ENCODE assay signal across 22 cellular contexts in the genomic region with DNA sequence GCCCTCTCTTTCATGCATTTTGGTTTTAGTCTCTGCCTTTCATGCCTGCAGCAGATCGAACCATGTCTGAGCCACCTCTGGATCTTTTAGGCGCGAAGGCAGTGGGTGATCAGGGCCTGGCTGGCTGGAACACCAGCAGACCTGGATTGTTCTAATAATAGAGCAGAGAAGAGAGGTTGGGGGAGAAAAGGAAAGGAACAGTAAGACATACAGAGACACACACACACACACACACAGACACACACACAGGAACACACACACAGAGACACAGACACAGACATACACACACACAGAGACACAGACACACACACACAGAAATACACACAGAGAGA. TPM values are rescaled to one million over a fixed set of nuclear protein-coding genes. Genes with fewer than 3 reads are reported as not detected.
"Had no signal": no experiment of that assay in that cellular context is flagged by ENCODE, and none has a peak within 500 bp of the region (broad histone marks: within the 10 kb centered on the region; RNA-seq: fewer than 3 reads in every experiment).

No MANE protein-coding gene starts in this region.

- H3K9me3 ChIP-seq: MG63, SJCRH30 had no signal

- H3K27ac ChIP-seq: SJCRH30 had no signal

- H3K4me1 ChIP-seq: SJCRH30 had no signal

- ATAC-seq: SK-N-SH treated with all-trans-retinoic acid at 6 μM for 48 hours had no signal

- H3K36me3 ChIP-seq: MG63, SJCRH30 had no signal

- H3K4me3 ChIP-seq: MG63, SJCRH30 had no signal

- DNase-seq: Karpas-422, KG1, MG63, NCI-H1092, NCI-H1105 treated with DMSO at 0.1 percent for 48 hours, NCI-H1417 treated with DMSO at 0.1 percent for 48 hours, NCI-H146, NCI-H1694 treated with DMSO at 0.1 percent for 48 hours, NCI-H1930, NCI-H2081, NCI-H2107, NCI-H2171, NCI-H226, NCI-H446, NCI-H510A, NCI-H524 treated with DMSO at 0.1 percent for 48 hours, NCI-H69, NCI-H774, RPMI8226, SHP77 treated with DMSO at 0.1 percent for 48 hours, SJCRH30 had no signal

- H3K27me3 ChIP-seq: MG63, SJCRH30 had no signal

RNA-seq across cellular contexts. Expression of a gene that starts 38.2 kb away (rescaled TPM):
- total RNA-seq: SJCRH30 had no signal
